In genomic region chr11:75815345-75815983, GRCh38 we compare ENCODE assay signal across 1 cellular context.
TF ChIP-seq lines count a peak whose summit lies in the region.

No MANE protein-coding gene starts in this region.

TF ChIP-seq in GM12878, 131 proteins besides CTCF, POLR2A, EP300 and RAD21 (continued from another document):
- peak; percentile 62; the same call in 1 of the 2 replicates for TF ChIP-seq DPF2 (IDR thresholded peaks at IDR 0.05)
- TF ChIP-seq IKZF1 (conservative IDR thresholded peaks at IDR 0.05), result peak; percentile 71
- TF ChIP-seq EED (IDR thresholded peaks at IDR 0.05; ENCODE audit: low read depth), result peak; percentile 64; the same call in 1 of the 2 replicates
- 0 out of 2 replicates have a peak, but pooled peaks have one; percentile 37 for TF ChIP-seq SIN3A (IDR thresholded peaks at IDR 0.05; ENCODE audit: low read depth, low read length)
- peak; percentile 60; the same call in 1 of the 2 replicates for TF ChIP-seq BACH1 (IDR thresholded peaks at IDR 0.05; ENCODE audit: borderline replicate concordance)
- no peak for TF ChIP-seq NFYA (IDR thresholded peaks at IDR 0.05; ENCODE audit: borderline replicate concordance, low read depth, low read length)
- TF ChIP-seq RFX5 (IDR thresholded peaks at IDR 0.05; ENCODE audit: low read depth, low read length), result no peak
- no peak for TF ChIP-seq SRF (IDR thresholded peaks at IDR 0.05; ENCODE audit: low read depth in 2 of 2, low read length in 2 of 2)
- TF ChIP-seq EGR1 (IDR thresholded peaks at IDR 0.05; ENCODE audit: borderline replicate concordance in 1 of 2, low read depth in 2 of 2, low read length in 2 of 2), result peak in 1 of 2 experiments; percentile 25; a peak in 1 of 3 replicates
- TF ChIP-seq ASH2L (IDR thresholded peaks at IDR 0.05; ENCODE audit: borderline replicate concordance, low read depth), result no peak
- TF ChIP-seq FOXM1 (IDR thresholded peaks at IDR 0.05; ENCODE audit: low read depth, low read length), result peak; percentile 34; the same call in 1 of the 2 replicates
- TF ChIP-seq ZNF687 (IDR thresholded peaks at IDR 0.05), result peak; percentile 45; the same call in 1 of the 2 replicates
- peak; percentile 60 for TF ChIP-seq RELB (IDR thresholded peaks at IDR 0.05; ENCODE audit: low read depth)
- 0 out of 2 replicates have a peak, but pooled peaks have one; percentile 10 for TF ChIP-seq ZNF207 (IDR thresholded peaks at IDR 0.05; ENCODE audit: borderline replicate concordance)
- no peak for TF ChIP-seq CREM (IDR thresholded peaks at IDR 0.05; ENCODE audit: low read depth)
- no peak for TF ChIP-seq RBBP5 (conservative IDR thresholded peaks at IDR 0.05)
- peak; percentile 66; the same call in 1 of the 2 replicates for TF ChIP-seq SMARCA5 (IDR thresholded peaks at IDR 0.05)
- no peak for TF ChIP-seq USF1 (IDR thresholded peaks at IDR 0.05; ENCODE audit: borderline replicate concordance, extremely low read length, insufficient read depth, low read depth, low read length)
- TF ChIP-seq SMAD1 (IDR thresholded peaks at IDR 0.05; ENCODE audit: low read depth, partially characterized antibody), result no peak
- 0 out of 2 replicates have a peak, but pooled peaks have one; percentile 25 for TF ChIP-seq TCF12 (IDR thresholded peaks at IDR 0.05; ENCODE audit: low read depth, low read length)
- TF ChIP-seq BHLHE40 (IDR thresholded peaks at IDR 0.05; ENCODE audit: borderline replicate concordance in 1 of 2, low read depth in 2 of 2, low read length in 1 of 2), result peak in 1 of 2 experiments; percentile 14; a peak in 1 of 4 replicates
- TF ChIP-seq ZNF622 (IDR thresholded peaks at IDR 0.05), result no peak
- TF ChIP-seq LARP7 (IDR thresholded peaks at IDR 0.05), result peak; percentile 73
- no peak for TF ChIP-seq ATF3 (IDR thresholded peaks at IDR 0.05; ENCODE audit: borderline replicate concordance, extremely low read depth, low read depth, low read length)
